ENCODE assay signal across 27 cellular contexts in the genomic region with DNA sequence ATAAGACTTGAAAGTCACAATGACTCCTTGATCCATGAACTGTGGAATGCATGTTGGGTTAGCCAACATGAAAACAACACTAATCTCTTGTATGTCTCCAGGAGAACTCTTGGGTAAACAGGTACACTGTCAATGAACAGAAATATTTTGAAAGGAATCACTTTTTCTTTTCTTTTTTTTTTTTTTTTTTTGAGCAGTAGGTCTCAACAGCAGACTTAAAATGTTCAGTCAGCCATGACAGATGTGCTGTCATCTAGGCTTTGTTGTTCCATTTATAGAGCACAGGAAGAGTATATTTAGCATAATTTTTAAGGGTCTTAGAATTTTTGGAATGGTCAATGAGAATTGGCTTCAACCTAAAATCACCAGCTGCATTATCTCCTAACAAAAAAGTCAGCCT.
"Had no signal": no experiment of that assay in that cellular context is flagged by ENCODE, and none has a peak within 500 bp of the region (broad histone marks: within the 10 kb centered on the region; RNA-seq: fewer than 3 reads in every experiment).

No MANE protein-coding gene starts in this region.

- DNase-seq: activated CD4-positive, alpha-beta memory T cell treated with anti-CD3 and anti-CD28 coated beads for 36 hours; activated CD4-positive, alpha-beta T cell treated with anti-CD3 and anti-CD28 coated beads for 36 hours; activated CD4-positive, alpha-beta T cell treated with anti-CD3 and anti-CD28 coated beads, Interleukin-2, amount 10 ng/mL, durations not matched to agents 24 days and 14 days; activated CD4-positive, CD25-positive, alpha-beta regulatory T cell; activated CD4-positive, CD25-positive, alpha-beta regulatory T cell treated with anti-CD3 and anti-CD28 coated beads, Interleukin-2, amount 50 U/mL, for 72 hours; activated CD8-positive, alpha-beta memory T cell treated with anti-CD3 and anti-CD28 coated beads, Interleukin-2, amount 10 ng/mL, durations not matched to agents 7 days and 5 days; activated CD8-positive, alpha-beta memory T cell treated with anti-CD3 and anti-CD28 coated beads, Interleukin-2, amount 50 U/mL, for 4 hours; activated CD8-positive, alpha-beta T cell treated with anti-CD3 and anti-CD28 coated beads, Interleukin-2, amount 10 ng/mL, durations not matched to agents 7 days and 5 days; activated gamma-delta T cell; activated naive CD4-positive, alpha-beta T cell; activated naive CD4-positive, alpha-beta T cell treated with anti-CD3 and anti-CD28 coated beads, Interleukin-2, amount 10 ng/mL, durations not matched to agents 7 days and 5 days; activated naive CD8-positive, alpha-beta T cell treated with anti-CD3 and anti-CD28 coated beads, Interleukin-2, amount 10 ng/mL, durations not matched to agents 7 days and 5 days; activated T-cell treated with anti-CD3 and anti-CD28 coated beads, Interleukin-2, amount 50 U/mL, for 1 hour; activated T-cell treated with anti-CD3 and anti-CD28 coated beads, Interleukin-2, amount 50 U/mL, for 48 hours; central memory CD4-positive, alpha-beta T cell; cerebellar nuclear complex; colonic mucosa; effector CD8-positive, alpha-beta T cell; foreskin fibroblast; head of caudate nucleus; T-helper 2 cell had no signal

- H3K4me3 ChIP-seq: ascending aorta, breast epithelium, cardiac muscle cell, colonic mucosa had no signal

- H3K27ac ChIP-seq: breast epithelium, cardiac muscle cell, colonic mucosa had no signal

- H3K9me3 ChIP-seq: colonic mucosa had no signal

- H3K36me3 ChIP-seq: ascending aorta, breast epithelium, cardiac muscle cell, colonic mucosa had no signal

- ATAC-seq: activated CD4-positive, alpha-beta T cell treated with anti-CD3 and anti-CD28 coated beads for 36 hours; activated CD8-positive, alpha-beta memory T cell treated with anti-CD3 and anti-CD28 coated beads, Interleukin-2, amount 10 ng/mL, durations not matched to agents 7 days and 5 days; activated CD8-positive, alpha-beta T cell treated with anti-CD3 and anti-CD28 coated beads, Interleukin-2, amount 10 ng/mL, durations not matched to agents 7 days and 5 days; activated naive CD4-positive, alpha-beta T cell treated with anti-CD3 and anti-CD28 coated beads, Interleukin-2, amount 50 U/mL, for 72 hours; esophagus mucosa had no signal

- FAIRE-seq: frontal cortex had no signal

- H3K27me3 ChIP-seq: ascending aorta, breast epithelium, cardiac muscle cell, colonic mucosa had no signal

- H3K4me1 ChIP-seq: ascending aorta, breast epithelium, colonic mucosa had no signal
